ENCODE assay signal across 9 cellular contexts in genomic region chr11:7575841-7576451, GRCh38.
DNase-seq lines count a peak whose midpoint lies in the region; ATAC-seq, FAIRE-seq and TF ChIP-seq lines count a peak whose summit lies in the region.
"Had no signal": no experiment of that assay in that cellular context is flagged by ENCODE, and none has a peak within 500 bp of the region (broad histone marks: within the 10 kb centered on the region; RNA-seq: fewer than 3 reads in every experiment).

No MANE protein-coding gene starts in this region.

- no peaks in the 10 kb centered on the region for H3K36me3 ChIP-seq in Peyer's patch
- no peaks in the 10 kb centered on the region for H3K36me3 ChIP-seq in H1 (ENCODE audit: control insufficient read depth in 2 of 4, insufficient read depth in 4 of 4, low read length in 3 of 4)
- no peaks in the 10 kb centered on the region for H3K36me3 ChIP-seq in pancreas

- no peaks in the 10 kb centered on the region for H3K36me3 Mint-ChIP-seq in endothelial cell (ENCODE audit: low read depth, unreplicated experiment)

- peak in 2 of 6 experiments; percentile 9 to 13 for TF ChIP-seq CTCF in Peyer's patch (IDR thresholded peaks at IDR 0.05)
- TF ChIP-seq CTCF in H1 (IDR thresholded peaks at IDR 0.05; ENCODE audit: control extremely low read depth in 1 of 3, insufficient read depth in 1 of 3, low read depth in 1 of 3, low read length in 3 of 3), result no peak
- TF ChIP-seq CTCF in pancreas (IDR thresholded peaks at IDR 0.05), result no peak
- TF ChIP-seq CTCF in endothelial cell (IDR thresholded peaks at IDR 0.05; ENCODE audit: unreplicated experiment), result no peak

- intact Hi-C loops in pancreas (cut with DNase I), result no loop called here

- H3K4me3 ChIP-seq in Peyer's patch (peak overlapping the region in 3 of 4 donors; percentile 0 to 58 (median 53)), H1 (ENCODE audit: extremely low read depth in 1 of 4, insufficient read depth in 2 of 4, low read depth in 3 of 4, low read length in 4 of 4) (no peak overlapping the region), pancreas (no peak overlapping the region)

- TF ChIP-seq POLR2A in Peyer's patch (IDR thresholded peaks at IDR 0.05) (peak; percentile 64 to 66), H1 (IDR thresholded peaks at IDR 0.05; ENCODE audit: control extremely low read depth in 1 of 2, low read depth in 2 of 2, low read length in 2 of 2) (no peak)

- H2BK120ac ChIP-seq in H1 (replicated peaks; ENCODE audit: low read depth, low read length), result peak overlapping the region; percentile 35

- H3K23ac ChIP-seq in H1 (ENCODE audit: insufficient read length), result no peak overlapping the region

- H3K27me3 Mint-ChIP-seq in endothelial cell (ENCODE audit: unreplicated experiment), result peaks cover 15% of the 10 kb centered on the region

- no peaks in the 10 kb centered on the region for H3K9me3 Mint-ChIP-seq in endothelial cell (ENCODE audit: unreplicated experiment)
- H3K9me3 Mint-ChIP-seq: activated naive CD4-positive, alpha-beta T cell treated with anti-CD3 and anti-CD28 coated beads, Interleukin-2, amount 50 U/mL, for 24 hours had no signal

- no peaks in the 10 kb centered on the region for H4K20me1 ChIP-seq in H1 (replicated peaks in 1 of 2; ENCODE audit: control insufficient read depth in 1 of 2, insufficient read depth in 2 of 2, low read length in 2 of 2)

- peak overlapping the region; percentile 33; the same call in 1 of the 2 replicates for H2BK15ac ChIP-seq in H1 (ENCODE audit: low read length)

- H3K18ac ChIP-seq in H1 (ENCODE audit: extremely low read depth, low read length), result peak overlapping the region; percentile 20; the same call in 1 of the 2 replicates

- peaks cover 54% of the 10 kb centered on the region for H3K4me1 Mint-ChIP-seq in endothelial cell (ENCODE audit: unreplicated experiment)

- H2AK5ac ChIP-seq in H1 (ENCODE audit: low read depth, low read length), result no peak overlapping the region

- peaks cover 0 to 84% (median 8%) of the 10 kb centered on the region in 4 donors for H3K4me1 ChIP-seq in Peyer's patch
- H3K4me1 ChIP-seq in H1 (replicated peaks in 1 of 4; ENCODE audit: control insufficient read depth in 3 of 4, insufficient read depth in 4 of 4, low read length in 3 of 4), result peaks cover 31 to 51% (median 39%) of the 10 kb centered on the region in 4 experiments
- peaks cover 9 to 21% (median 15%) of the 10 kb centered on the region in 3 donors for H3K4me1 ChIP-seq in pancreas

- no peak overlapping the region for H3K9ac ChIP-seq in H1 (replicated peaks in 1 of 4; ENCODE audit: extremely low read depth in 1 of 4, low read depth in 3 of 4, low read length in 3 of 4)

- H4K91ac ChIP-seq in H1 (replicated peaks; ENCODE audit: insufficient read length, low read length), result peak overlapping the region; percentile 68

- H2BK5ac ChIP-seq in H1 (ENCODE audit: low read depth, low read length), result peak overlapping the region; percentile 79; the same call in 1 of the 2 replicates

- H3K4me3 Mint-ChIP-seq in endothelial cell (ENCODE audit: unreplicated experiment), result no peak overlapping the region
- H3K4me3 Mint-ChIP-seq: activated naive CD4-positive, alpha-beta T cell treated with anti-CD3 and anti-CD28 coated beads, Interleukin-2, amount 50 U/mL, for 24 hours had no signal

- ATAC-seq in pancreas (peak in 3 of 4 donors; percentile 19 to 45 (median 42)), HG03571 (IDR thresholded peaks at IDR 0.05; ENCODE audit: unreplicated experiment) (no peak)

- no peak for TF ChIP-seq EP300 in H1 (IDR thresholded peaks at IDR 0.05; ENCODE audit: borderline replicate concordance in 1 of 2, low read depth in 2 of 2, low read length in 2 of 2)

- no peak overlapping the region for H3K27ac Mint-ChIP-seq in endothelial cell (ENCODE audit: unreplicated experiment)
- H3K27ac Mint-ChIP-seq: activated naive CD4-positive, alpha-beta T cell treated with anti-CD3 and anti-CD28 coated beads, Interleukin-2, amount 50 U/mL, for 24 hours had no signal

- H3K9me3 ChIP-seq in Peyer's patch (no peaks in the 10 kb centered on the region), H1 (ENCODE audit: insufficient read depth in 2 of 2, low read depth in 1 of 2, low read length in 1 of 2) (no peaks in the 10 kb centered on the region), pancreas (no peaks in the 10 kb centered on the region)

- FAIRE-seq in H1 (lab: Jason Lieb, UNC) (no peak), pancreas (lab: Jason Lieb, UNC) (no peak), GM19239 (lab: Jason Lieb, UNC) (no peak)

- no peak overlapping the region; the same call in 1 of the 2 replicates for H4K8ac ChIP-seq in H1 (ENCODE audit: extremely low read depth, insufficient read depth, low read length)

- no peak overlapping the region for H3K56ac ChIP-seq in H1 (replicated peaks; ENCODE audit: insufficient read length, low read depth, low read length)

- CTCF ChIA-PET in H1 (lab: Charles Lee; ENCODE audit: partially characterized antibody), result interaction anchor here (0.5 to 19.5 kb wide), 11 partner anchors 9 to 109 kb away, joined by 3 to 325 read pairs (median 4); no protein-coding TSS in a partner anchor

- no peak overlapping the region for H4K5ac ChIP-seq in H1 (ENCODE audit: insufficient read length, low read depth, low read length)

- no peaks in the 10 kb centered on the region for H3K79me2 ChIP-seq in H1 (ENCODE audit: control insufficient read depth in 1 of 2, insufficient read depth in 2 of 2, low read length in 2 of 2)

- peak; percentile 41 for DNase-seq in EL
- DNase-seq in Peyer's patch, result peak in 2 of 3 donors; percentile 83 to 85
- no peak for DNase-seq in H1 (ENCODE audit: low read depth in 1 of 2, low spot score in 2 of 2)
- DNase-seq in pancreas, result no peak
- no peak for DNase-seq in SKM-1 (lab: John Stamatoyannopoulos, UW; ENCODE audit: unreplicated experiment)
- DNase-seq in GM19239 (ENCODE audit: insufficient read length, low spot score), result no peak
- DNase-seq in endothelial cell (ENCODE audit: low spot score), result no peak

- H2BK12ac ChIP-seq in H1 (ENCODE audit: low read depth, low read length), result peak overlapping the region; percentile 97; the same call in 1 of the 2 replicates

- H3K79me1 ChIP-seq in H1 (ENCODE audit: low read depth, low read length), result no peaks in the 10 kb centered on the region; the same call in 1 of the 2 replicates

- no peak overlapping the region for H3K4me2 ChIP-seq in H1 (ENCODE audit: insufficient read depth in 1 of 2, low read depth in 2 of 2, low read length in 2 of 2)

- peaks cover 3% of the 10 kb centered on the region; the same call in 1 of the 2 replicates for H3K23me2 ChIP-seq in H1 (ENCODE audit: low read depth, low read length)

- no peak overlapping the region for H3K4ac ChIP-seq in H1 (replicated peaks; ENCODE audit: insufficient read length, low read depth, low read length)

- H3K27me3 ChIP-seq in Peyer's patch (no peaks in the 10 kb centered on the region), H1 (replicated peaks in 1 of 4; ENCODE audit: control insufficient read depth in 3 of 4, extremely low read depth in 1 of 4, insufficient read depth in 3 of 4, low read length in 3 of 4) (no peaks in the 10 kb centered on the region), pancreas (no peaks in the 10 kb centered on the region)

- no peak overlapping the region for H3K14ac ChIP-seq in H1 (ENCODE audit: insufficient read length)

- peak overlapping the region; percentile 62 to 96 (median 90) for H3K27ac ChIP-seq in Peyer's patch
- no peak overlapping the region for H3K27ac ChIP-seq in H1 (ENCODE audit: low read depth, low read length)
- peak overlapping the region in 1 of 4 donors; percentile 30 for H3K27ac ChIP-seq in pancreas

- POLR2A ChIA-PET in H1 (lab: Charles Lee; ENCODE audit: partially characterized antibody), result interaction anchor here (1.2 to 1.5 kb wide), 2 partner anchors 9 to 97 kb away, joined by 5 read pairs; no protein-coding TSS in a partner anchor

- peak overlapping the region; percentile 94; the same call in 1 of the 2 replicates for H2BK20ac ChIP-seq in H1 (ENCODE audit: low read length)

- H2AFZ ChIP-seq in H1 (ENCODE audit: low read length), result no peak overlapping the region

- TF ChIP-seq RAD21 in H1 (IDR thresholded peaks at IDR 0.05 in 1 of 2, conservative IDR thresholded peaks at IDR 0.05 in 1 of 2; ENCODE audit: low read depth in 2 of 2, low read length in 2 of 2), result no peak

- WGBS in H1 (ENCODE audit: extremely low coverage in 1 of 2, insufficient coverage in 1 of 2, insufficient read length in 1 of 2, insufficient replicate concordance in 2 of 2, low coverage in 1 of 2, low lambda C conversion rate in 2 of 2, missing lambda C conversion rate in 1 of 2), 2 experiments, result 95% methylated on average over 9 of the region's 9 CpGs; no CpG with 5 or more reads in 1 of the 2 experiments
- WGBS in pancreas, 2 donors, result 64 to 67% methylated on average over 9 of the region's 9 CpGs

TF ChIP-seq in H1, 55 proteins besides CTCF, POLR2A, EP300 and RAD21 (continues in another document):
- TF ChIP-seq BACH1 (IDR thresholded peaks at IDR 0.05; ENCODE audit: low read length) (no peak), PHF8 (conservative IDR thresholded peaks at IDR 0.05; ENCODE audit: low read depth, low read length) (no peak), POLR2AphosphoS5 (IDR thresholded peaks at IDR 0.05; ENCODE audit: low read depth, low read length) (no peak), SAP30 (IDR thresholded peaks at IDR 0.05; ENCODE audit: insufficient read depth, insufficient replicate concordance, low read length) (no peak), YY1 (IDR thresholded peaks at IDR 0.05; ENCODE audit: low read depth, low read length) (no peak), JUN (IDR thresholded peaks at IDR 0.05; ENCODE audit: low read depth, low read length) (no peak), EGR1 (IDR thresholded peaks at IDR 0.05; ENCODE audit: borderline replicate concordance, low read depth, low read length) (no peak), CHD2 (IDR thresholded peaks at IDR 0.05; ENCODE audit: low read length) (no peak), USF2 (IDR thresholded peaks at IDR 0.05; ENCODE audit: low read length) (no peak), KDM1A (IDR thresholded peaks at IDR 0.05; ENCODE audit: borderline replicate concordance, low read length) (no peak), SIX5 (IDR thresholded peaks at IDR 0.05; ENCODE audit: low read depth, low read length) (no peak), NRF1 (IDR thresholded peaks at IDR 0.05; ENCODE audit: low read depth, low read length) (no peak)

Comparison
In these comparisons a context has a peak if more than half of its experiments do, and no peak if none do; other contexts are left out.
1. DNase-seq: peak in EL (single experiment) and Peyer's patch (2 of 3); none in H1 (0 of 2), pancreas (0 of 6), SKM-1 (single experiment), GM19239 (single experiment) and endothelial cell (single experiment).
2. H3K4me3 ChIP-seq: peak in Peyer's patch (3 of 4); none in H1 (0 of 4) and pancreas (0 of 4).
3. POLR2A ChIP-seq: peak in Peyer's patch (2 of 2); none in H1 (0 of 2).